Comparison of ENCODE assay signal across 22 cellular contexts in genomic region chr14:69896972-69897371, GRCh38. TPM values are rescaled to one million over a fixed set of nuclear protein-coding genes. Genes with fewer than 3 reads are reported as not detected.
"Had no signal": no experiment of that assay in that cellular context is flagged by ENCODE, and none has a peak within 500 bp of the region (broad histone marks: within the 10 kb centered on the region; RNA-seq: fewer than 3 reads in every experiment).

No MANE protein-coding gene starts in this region.

- H3K4me3 ChIP-seq: lower lobe of right lung, pancreas, prostate gland, sigmoid colon, spleen, tibial nerve, uterus had no signal

- FAIRE-seq: pancreas, small intestine had no signal

- DNase-seq: hypothalamus; immature natural killer cell; left ventricle myocardium superior; lower lobe of right lung; mammary epithelial cell; mesenchymal stem cell; naive thymus-derived CD8-positive, alpha-beta T cell; nucleus accumbens; pancreas; posterior cingulate gyrus; retina; right cardiac atrium; sigmoid colon; small intestine; spleen; stimulated activated CD4-positive, alpha-beta T cell treated with anti-CD3 and anti-CD28 coated beads, Interleukin-4, amount 100 ng/mL, for 24 hours; stimulated activated naive CD4-positive, alpha-beta T cell; substantia nigra; uterus had no signal

- H3K36me3 ChIP-seq: lower lobe of right lung, pancreas, prostate gland, sigmoid colon, spleen, uterus had no signal

- ATAC-seq: left ventricle myocardium superior; lower lobe of right lung; naive thymus-derived CD8-positive, alpha-beta T cell; pancreas; right cardiac atrium; stimulated activated effector memory CD8-positive, alpha-beta T cell treated with anti-CD3 and anti-CD28 coated beads, Interleukin-12 subunit alpha, Interleukin-12 subunit beta, amount 100 ng/mL, for 72 hours had no signal

- H3K27ac ChIP-seq: lower lobe of right lung, pancreas, prostate gland, sigmoid colon, spleen, tibial nerve, uterus had no signal

- H3K4me1 ChIP-seq: lower lobe of right lung, pancreas, prostate gland, sigmoid colon, uterus had no signal

- H3K9me3 ChIP-seq: pancreas, prostate gland, uterus had no signal

- H3K27me3 ChIP-seq: pancreas, sigmoid colon, spleen, tibial nerve, uterus had no signal

RNA-seq across cellular contexts. Expression of gene SMOC1, which starts 17.8 kb away (rescaled TPM):
- total RNA-seq: naive thymus-derived CD8-positive, alpha-beta T cell had no signal
- polyA plus RNA-seq: immature natural killer cell; naive thymus-derived CD8-positive, alpha-beta T cell had no signal
